Comparison of ENCODE assay signal across 22 cellular contexts in the genomic region with DNA sequence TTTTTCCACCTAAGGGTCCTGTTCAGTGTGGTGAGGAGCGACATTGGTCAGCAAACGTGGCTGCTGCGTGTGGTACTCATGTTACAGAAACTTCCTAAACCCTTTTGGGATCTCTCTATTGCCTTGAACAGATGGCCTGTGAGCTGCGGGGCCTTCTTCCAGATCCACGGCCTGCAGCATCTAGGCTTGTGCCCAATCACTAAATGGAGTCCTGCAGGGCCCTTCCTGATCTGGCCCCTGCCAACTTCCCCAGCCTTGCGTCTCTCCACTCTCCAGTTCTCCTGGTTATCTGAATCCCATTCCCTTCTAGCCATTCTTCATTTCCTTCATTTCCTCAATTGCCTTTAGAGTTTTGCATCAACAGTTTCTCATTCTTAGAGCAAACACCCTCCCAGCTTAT.
DNase-seq lines count a peak whose midpoint lies in the region; ATAC-seq and TF ChIP-seq lines count a peak whose summit lies in the region.
"Had no signal": no experiment of that assay in that cellular context is flagged by ENCODE, and none has a peak within 500 bp of the region (broad histone marks: within the 10 kb centered on the region; RNA-seq: fewer than 3 reads in every experiment).

No MANE protein-coding gene starts in this region.

- H3K4me2 ChIP-seq in PC-3 (ENCODE audit: low read length) (peak overlapping the region; percentile 81), fibroblast of lung (ENCODE audit: extremely low read depth, insufficient read depth, low read length) (no peak overlapping the region)

- H3K4me1 ChIP-seq in PC-3 (ENCODE audit: insufficient read depth, low read length) (peaks cover 52% of the 10 kb centered on the region), fibroblast of lung (ENCODE audit: control insufficient read depth, extremely low read depth, insufficient read depth, low read length) (peaks cover 15% of the 10 kb centered on the region)
- H3K4me1 ChIP-seq: pancreas had no signal

- H3K27ac ChIP-seq in PC-3 (ENCODE audit: low read length) (peak overlapping the region; percentile 97), fibroblast of lung (ENCODE audit: insufficient read depth, low read length) (peak overlapping the region; percentile 88)
- H3K27ac ChIP-seq: pancreas had no signal

- H3K27me3 ChIP-seq in PC-3 (ENCODE audit: low read length) (no peaks in the 10 kb centered on the region), fibroblast of lung (ENCODE audit: control insufficient read depth, insufficient read depth, low read length) (no peaks in the 10 kb centered on the region)
- H3K27me3 ChIP-seq: heart left ventricle, pancreas had no signal

- H3K27ac Mint-ChIP-seq in stimulated activated effector memory CD8-positive, alpha-beta T cell treated with anti-CD3 and anti-CD28 coated beads, Interleukin-12 subunit alpha, Interleukin-12 subunit beta, amount 100 ng/mL, for 72 hours: no peak overlapping the region
- H3K27ac Mint-ChIP-seq: naive thymus-derived CD8-positive, alpha-beta T cell; T-helper 2 cell treated with Interferon-gamma antibody and Interleukin-4, amounts not matched to agents 5 μg/mL and 100 μg/mL, for 36 hours had no signal

- CTCF ChIA-PET in PC-3 (lab: Charles Lee): no interaction called here

- H3K79me2 ChIP-seq in PC-3 (ENCODE audit: low read length) (no peaks in the 10 kb centered on the region), fibroblast of lung (ENCODE audit: control insufficient read depth, insufficient read depth, low read length) (no peaks in the 10 kb centered on the region)

- no peak overlapping the region for H3K4me3 Mint-ChIP-seq in stimulated activated effector memory CD8-positive, alpha-beta T cell treated with anti-CD3 and anti-CD28 coated beads, Interleukin-12 subunit alpha, Interleukin-12 subunit beta, amount 100 ng/mL, for 72 hours
- H3K4me3 Mint-ChIP-seq: naive thymus-derived CD8-positive, alpha-beta T cell; T-helper 2 cell treated with Interferon-gamma antibody and Interleukin-4, amounts not matched to agents 5 μg/mL and 100 μg/mL, for 36 hours had no signal

- no peak for TF ChIP-seq CTCF in PC-3 (conservative IDR thresholded peaks at IDR 0.05; ENCODE audit: low read depth, low read length)
- TF ChIP-seq CTCF in fibroblast of lung (conservative IDR thresholded peaks at IDR 0.05 in 1 of 2, IDR thresholded peaks at IDR 0.05 in 1 of 2; ENCODE audit: low read depth in 1 of 2, low read length in 2 of 2): no peak

- POLR2A ChIA-PET in PC-3 (lab: Charles Lee; ENCODE audit: unreplicated experiment): no interaction called here

- H2AFZ ChIP-seq in PC-3 (ENCODE audit: low read length) (no peak overlapping the region), fibroblast of lung (ENCODE audit: low read length) (no peak overlapping the region)

- DNase-seq in DMS 273 treated with DMSO at 0.1 percent for 48 hours (lab: John Stamatoyannopoulos, UW) (peak; percentile 47), PC-3 (no peak), fibroblast of lung (ENCODE audit: low read depth in 2 of 2) (no peak), DMS153 (lab: John Stamatoyannopoulos, UW) (no peak), cortex of kidney (lab: John Stamatoyannopoulos, UW) (no peak)
- DNase-seq in stimulated activated effector memory CD8-positive, alpha-beta T cell treated with anti-CD3 and anti-CD28 coated beads, Interleukin-12 subunit alpha, Interleukin-12 subunit beta, amount 100 ng/mL, for 72 hours (ENCODE audit: low spot score in 2 of 2): no peak
- DNase-seq: activated CD4-positive, alpha-beta T cell treated with anti-CD3 and anti-CD28 coated beads, Interleukin-2, amount 50 U/mL, for 48 hours; activated effector memory CD4-positive, alpha-beta T cell treated with Interleukin-2 at 50 U/mL for 16 hours; GOT3; heart left ventricle; naive thymus-derived CD8-positive, alpha-beta T cell; NCI-H1092 treated with DMSO at 0.1 percent for 48 hours; NCI-H2081; NCI-H510A treated with DMSO at 0.1 percent for 48 hours; NK-92 treated with Interleukin-12 subunit alpha and Interleukin-12 subunit beta, amount 100 ng/mL, for 24 hours; pancreas; right cardiac atrium; stimulated activated CD8-positive, alpha-beta memory T cell treated with anti-CD3 and anti-CD28 coated beads, Interleukin-4, amount 100 ng/mL, for 48 hours; WERI-Rb-1 had no signal

- intact Hi-C loops in PC-3 (cut with micrococcal nuclease): loop anchor here (5.0 to 10.0 kb wide), 2 partner anchors 55 to 288 kb away; no protein-coding TSS in a partner anchor

- no peak for ATAC-seq in PC-3
- ATAC-seq in stimulated activated effector memory CD8-positive, alpha-beta T cell treated with anti-CD3 and anti-CD28 coated beads, Interleukin-12 subunit alpha, Interleukin-12 subunit beta, amount 100 ng/mL, for 72 hours: peak; percentile 11
- no peak for ATAC-seq in HG02759 (IDR thresholded peaks at IDR 0.05; ENCODE audit: unreplicated experiment)
- ATAC-seq: naive thymus-derived CD8-positive, alpha-beta T cell had no signal

- no peaks in the 10 kb centered on the region for H4K20me1 ChIP-seq in PC-3 (ENCODE audit: low read length)
- H4K20me1 ChIP-seq in fibroblast of lung (ENCODE audit: control insufficient read depth, extremely low read depth, insufficient read depth, low read length): no peaks in the 10 kb centered on the region

- H3K9me3 ChIP-seq in PC-3 (ENCODE audit: low read length): no peaks in the 10 kb centered on the region
- H3K9me3 ChIP-seq in fibroblast of lung (ENCODE audit: control insufficient read depth, insufficient read depth, low read depth, low read length): no peaks in the 10 kb centered on the region
- H3K9me3 ChIP-seq: heart left ventricle, pancreas had no signal

- H3K4me3 ChIP-seq in PC-3 (ENCODE audit: low read length): no peak overlapping the region
- no peak overlapping the region for H3K4me3 ChIP-seq in fibroblast of lung (replicated peaks in 1 of 4; ENCODE audit: control extremely low read depth in 1 of 4, insufficient read depth in 1 of 4, low read depth in 3 of 4, low read length in 4 of 4)
- H3K4me3 ChIP-seq: coronary artery, heart left ventricle, pancreas had no signal

- no peaks in the 10 kb centered on the region for H3K36me3 ChIP-seq in PC-3 (ENCODE audit: low read depth, low read length)
- H3K36me3 ChIP-seq in fibroblast of lung (ENCODE audit: control insufficient read depth, insufficient read depth, low read length): no peaks in the 10 kb centered on the region
- H3K36me3 ChIP-seq: heart left ventricle, pancreas, WERI-Rb-1 had no signal

- BruUV-seq in PC-3 (replicated peaks; lab: Mats Ljungman, UMichigan): no TSS peak

- no peaks in the 10 kb centered on the region for H3K9me2 ChIP-seq in PC-3 (replicated peaks; ENCODE audit: low read length)

- H3K9ac ChIP-seq in PC-3 (ENCODE audit: low read length) (peak overlapping the region; percentile 77), fibroblast of lung (ENCODE audit: insufficient read depth, low read length) (no peak overlapping the region)

- H3K4me1 Mint-ChIP-seq in stimulated activated effector memory CD8-positive, alpha-beta T cell treated with anti-CD3 and anti-CD28 coated beads, Interleukin-12 subunit alpha, Interleukin-12 subunit beta, amount 100 ng/mL, for 72 hours: no peaks in the 10 kb centered on the region
- H3K4me1 Mint-ChIP-seq: naive thymus-derived CD8-positive, alpha-beta T cell had no signal

- H3K36me3 Mint-ChIP-seq in stimulated activated effector memory CD8-positive, alpha-beta T cell treated with anti-CD3 and anti-CD28 coated beads, Interleukin-12 subunit alpha, Interleukin-12 subunit beta, amount 100 ng/mL, for 72 hours: no peaks in the 10 kb centered on the region
- H3K36me3 Mint-ChIP-seq: naive thymus-derived CD8-positive, alpha-beta T cell had no signal

- no peaks in the 10 kb centered on the region for H3K9me3 Mint-ChIP-seq in stimulated activated effector memory CD8-positive, alpha-beta T cell treated with anti-CD3 and anti-CD28 coated beads, Interleukin-12 subunit alpha, Interleukin-12 subunit beta, amount 100 ng/mL, for 72 hours
- H3K9me3 Mint-ChIP-seq: naive thymus-derived CD8-positive, alpha-beta T cell; T-helper 2 cell treated with Interferon-gamma antibody and Interleukin-4, amounts not matched to agents 5 μg/mL and 100 μg/mL, for 36 hours had no signal

- H3F3A ChIP-seq in PC-3 (ENCODE audit: low read length, unreplicated experiment): peaks cover 8% of the 10 kb centered on the region
